ENCODE assay signal across 8 cellular contexts in the genomic region with DNA sequence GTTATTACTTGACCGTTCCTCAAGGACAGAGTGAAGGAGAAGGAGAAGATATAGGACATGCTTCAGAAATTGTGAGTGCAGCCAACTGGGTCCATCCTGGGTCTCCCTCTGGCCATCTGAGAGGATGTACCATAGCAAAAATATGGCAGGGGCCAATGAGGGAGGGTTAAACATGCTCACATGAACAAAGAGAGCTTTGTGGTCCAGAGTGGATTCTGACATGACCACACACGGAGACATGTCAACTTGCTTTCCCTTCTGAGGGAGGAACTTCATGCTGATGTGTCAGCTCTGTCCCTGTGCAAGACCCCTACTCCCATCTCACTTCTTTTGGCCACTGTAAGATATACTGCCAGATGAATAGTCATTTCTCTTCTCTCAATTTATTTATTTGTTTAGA.
"Had no signal": no experiment of that assay in that cellular context is flagged by ENCODE, and none has a peak within 500 bp of the region (broad histone marks: within the 10 kb centered on the region; RNA-seq: fewer than 3 reads in every experiment).

No MANE protein-coding gene starts in this region.

- H3K27ac ChIP-seq: GM23248, HL-60, KMS-11 had no signal

- H3K9ac ChIP-seq: GM23248, KMS-11 had no signal

- H2AFZ ChIP-seq: GM23248 had no signal

- H3K4me3 ChIP-seq: GM23248 had no signal

- FAIRE-seq: H54 had no signal

- DNase-seq: GM23248, GOT3, H9, HCEC 1CT, KBM-7 had no signal

- H3K4me2 ChIP-seq: KMS-11 had no signal
